ENCODE assay signal across 36 cellular contexts in genomic region chr13:84200971-84201370, GRCh38.
"Had no signal": no experiment of that assay in that cellular context is flagged by ENCODE, and none has a peak within 500 bp of the region (broad histone marks: within the 10 kb centered on the region; RNA-seq: fewer than 3 reads in every experiment).

No MANE protein-coding gene starts in this region.

- H3K27me3 ChIP-seq: ascending aorta, cardiac muscle cell had no signal

- H3K36me3 Mint-ChIP-seq: activated CD4-positive, alpha-beta memory T cell treated with anti-CD3 and anti-CD28 coated beads for 36 hours; activated naive CD4-positive, alpha-beta T cell treated with anti-CD3 and anti-CD28 coated beads, Interleukin-2, amount 10 ng/mL, durations not matched to agents 7 days and 5 days; activated naive CD4-positive, alpha-beta T cell treated with anti-CD3 and anti-CD28 coated beads, Interleukin-2, amount 50 U/mL, for 24 hours; activated naive CD8-positive, alpha-beta T cell; activated naive CD8-positive, alpha-beta T cell treated with anti-CD3 and anti-CD28 coated beads, Interleukin-2, amount 10 ng/mL, durations not matched to agents 7 days and 5 days; brain had no signal

- H3K36me3 ChIP-seq: ascending aorta, cardiac muscle cell had no signal

- FAIRE-seq: bronchial epithelial cell, TTC549 had no signal

- ATAC-seq: activated naive CD8-positive, alpha-beta T cell treated with anti-CD3 and anti-CD28 coated beads, Interleukin-2, amount 50 U/mL, for 24 hours; activated T-cell treated with anti-CD3 and anti-CD28 coated beads, Interleukin-2, amount 50 U/mL, for 72 hours; activated T-helper 17 cell treated with anti-CD3 and anti-CD28 coated beads, Interleukin-2, amount 50 U/mL, for 72 hours had no signal

- H3K4me1 Mint-ChIP-seq: activated B cell treated with CpG ODN at 0.5 μM for 24 hours; activated CD4-positive, alpha-beta T cell treated with anti-CD3 and anti-CD28 coated beads, Interleukin-2, amount 10 ng/mL, durations not matched to agents 24 days and 14 days; activated naive CD4-positive, alpha-beta T cell treated with anti-CD3 and anti-CD28 coated beads, Interleukin-2, amount 10 ng/mL, durations not matched to agents 7 days and 5 days; activated naive CD4-positive, alpha-beta T cell treated with anti-CD3 and anti-CD28 coated beads, Interleukin-2, amount 50 U/mL, for 24 hours; activated naive CD8-positive, alpha-beta T cell treated with anti-CD3 and anti-CD28 coated beads, Interleukin-2, amount 50 U/mL, for 24 hours; activated T-helper 17 cell treated with anti-CD3 and anti-CD28 coated beads, Interleukin-2, amount 50 U/mL, for 72 hours; brain; central memory CD8-positive, alpha-beta T cell had no signal

- H3K27ac Mint-ChIP-seq: activated B cell treated with CpG ODN at 0.5 μM for 24 hours; activated CD4-positive, alpha-beta memory T cell treated with anti-CD3 and anti-CD28 coated beads for 36 hours; activated CD4-positive, alpha-beta T cell treated with anti-CD3 and anti-CD28 coated beads, Interleukin-2, amount 10 ng/mL, durations not matched to agents 24 days and 14 days; activated naive CD4-positive, alpha-beta T cell treated with anti-CD3 and anti-CD28 coated beads, Interleukin-2, amount 10 ng/mL, durations not matched to agents 7 days and 5 days; activated naive CD4-positive, alpha-beta T cell treated with anti-CD3 and anti-CD28 coated beads, Interleukin-2, amount 50 U/mL, for 24 hours; activated naive CD8-positive, alpha-beta T cell; activated naive CD8-positive, alpha-beta T cell treated with anti-CD3 and anti-CD28 coated beads, Interleukin-2, amount 10 ng/mL, durations not matched to agents 7 days and 5 days; activated naive CD8-positive, alpha-beta T cell treated with anti-CD3 and anti-CD28 coated beads, Interleukin-2, amount 50 U/mL, for 24 hours; activated T-cell treated with anti-CD3 and anti-CD28 coated beads, Interleukin-2, amount 50 U/mL, for 72 hours; activated T-helper 1 cell treated with anti-CD3 and anti-CD28 coated beads, Interleukin-12 subunit alpha, Interleukin-12 subunit beta, Interleukin-2, Interleukin-4 antibody, amounts not matched to agents 30 ng/mL and 10 ng/mL and 1 ng/mL, durations not matched to agents 14 hours and 24 hours and 36 hours; activated T-helper 17 cell treated with anti-CD3 and anti-CD28 coated beads, Interleukin-2, amount 50 U/mL, for 72 hours; brain; T-helper 1 cell treated with Interleukin-12 subunit alpha and Interleukin-12 subunit beta and Interleukin-4 antibody, amounts not matched to agents 30 μg/mL and 1 μg/mL, for 36 hours; T-helper 2 cell treated with Interferon-gamma antibody and Interleukin-4, amounts not matched to agents 5 μg/mL and 100 μg/mL, for 36 hours had no signal

- H3K9me3 Mint-ChIP-seq: activated CD4-positive, alpha-beta memory T cell treated with anti-CD3 and anti-CD28 coated beads for 36 hours; activated CD4-positive, alpha-beta T cell treated with anti-CD3 and anti-CD28 coated beads, Interleukin-2, amount 10 ng/mL, durations not matched to agents 24 days and 14 days; activated naive CD4-positive, alpha-beta T cell treated with anti-CD3 and anti-CD28 coated beads, Interleukin-2, amount 10 ng/mL, durations not matched to agents 7 days and 5 days; activated naive CD4-positive, alpha-beta T cell treated with anti-CD3 and anti-CD28 coated beads, Interleukin-2, amount 50 U/mL, for 24 hours; activated naive CD8-positive, alpha-beta T cell treated with anti-CD3 and anti-CD28 coated beads, Interleukin-2, amount 10 ng/mL, durations not matched to agents 7 days and 5 days; activated naive CD8-positive, alpha-beta T cell treated with anti-CD3 and anti-CD28 coated beads, Interleukin-2, amount 50 U/mL, for 24 hours; brain; central memory CD8-positive, alpha-beta T cell; T-helper 2 cell treated with Interferon-gamma antibody and Interleukin-4, amounts not matched to agents 5 μg/mL and 100 μg/mL, for 36 hours had no signal

- H3K27ac ChIP-seq: ascending aorta, cardiac muscle cell, VCaP had no signal

- H3K4me3 Mint-ChIP-seq: activated B cell treated with CpG ODN at 0.5 μM for 24 hours; activated CD4-positive, alpha-beta memory T cell treated with anti-CD3 and anti-CD28 coated beads for 36 hours; activated CD4-positive, alpha-beta T cell treated with anti-CD3 and anti-CD28 coated beads, Interleukin-2, amount 10 ng/mL, durations not matched to agents 24 days and 14 days; activated naive CD4-positive, alpha-beta T cell treated with anti-CD3 and anti-CD28 coated beads, Interleukin-2, amount 10 ng/mL, durations not matched to agents 7 days and 5 days; activated naive CD4-positive, alpha-beta T cell treated with anti-CD3 and anti-CD28 coated beads, Interleukin-2, amount 50 U/mL, for 24 hours; activated naive CD8-positive, alpha-beta T cell; activated naive CD8-positive, alpha-beta T cell treated with anti-CD3 and anti-CD28 coated beads, Interleukin-2, amount 10 ng/mL, durations not matched to agents 7 days and 5 days; activated naive CD8-positive, alpha-beta T cell treated with anti-CD3 and anti-CD28 coated beads, Interleukin-2, amount 50 U/mL, for 24 hours; activated T-cell treated with anti-CD3 and anti-CD28 coated beads, Interleukin-2, amount 50 U/mL, for 4 hours; activated T-cell treated with anti-CD3 and anti-CD28 coated beads, Interleukin-2, amount 50 U/mL, for 72 hours; activated T-helper 1 cell treated with anti-CD3 and anti-CD28 coated beads, Interleukin-12 subunit alpha, Interleukin-12 subunit beta, Interleukin-2, Interleukin-4 antibody, amounts not matched to agents 30 ng/mL and 10 ng/mL and 1 ng/mL, durations not matched to agents 14 hours and 24 hours and 36 hours; activated T-helper 17 cell treated with anti-CD3 and anti-CD28 coated beads, Interleukin-2, amount 50 U/mL, for 72 hours; brain; central memory CD8-positive, alpha-beta T cell; T-helper 1 cell treated with Interleukin-12 subunit alpha and Interleukin-12 subunit beta and Interleukin-4 antibody, amounts not matched to agents 30 μg/mL and 1 μg/mL, for 36 hours; T-helper 2 cell treated with Interferon-gamma antibody and Interleukin-4, amounts not matched to agents 5 μg/mL and 100 μg/mL, for 36 hours had no signal

- H3K4me3 ChIP-seq: ascending aorta, cardiac muscle cell had no signal

- DNase-seq: activated B cell treated with CpG ODN at 0.5 μM for 24 hours; activated CD4-positive, alpha-beta memory T cell treated with anti-CD3 and anti-CD28 coated beads for 36 hours; activated CD4-positive, alpha-beta T cell treated with anti-CD3 and anti-CD28 coated beads for 4 hours; activated CD4-positive, alpha-beta T cell treated with anti-CD3 and anti-CD28 coated beads, Interleukin-2, amount 10 ng/mL, durations not matched to agents 24 days and 14 days; activated CD4-positive, alpha-beta T cell treated with anti-CD3 and anti-CD28 coated beads, Interleukin-2, amount 50 U/mL, for 1 hour; activated CD4-positive, alpha-beta T cell treated with anti-CD3 and anti-CD28 coated beads, Interleukin-2, amount 50 U/mL, for 4 hours; activated CD4-positive, CD25-positive, alpha-beta regulatory T cell treated with anti-CD3 and anti-CD28 coated beads, Interleukin-2, amount 50 U/mL, for 72 hours; activated CD8-positive, alpha-beta memory T cell treated with anti-CD3 and anti-CD28 coated beads, Interleukin-2, amount 50 U/mL, for 4 hours; activated gamma-delta T cell; activated naive CD4-positive, alpha-beta T cell treated with anti-CD3 and anti-CD28 coated beads, Interleukin-2, amount 10 ng/mL, durations not matched to agents 7 days and 5 days; activated naive CD4-positive, alpha-beta T cell treated with Interleukin-2 at 50 U/mL for 16 hours; activated naive CD8-positive, alpha-beta T cell treated with anti-CD3 and anti-CD28 coated beads, Interleukin-2, amount 10 ng/mL, durations not matched to agents 7 days and 5 days; activated naive CD8-positive, alpha-beta T cell treated with anti-CD3 and anti-CD28 coated beads, Interleukin-2, amount 50 U/mL, for 24 hours; activated T-cell treated with anti-CD3 and anti-CD28 coated beads for 4 hours; activated T-cell treated with anti-CD3 and anti-CD28 coated beads, Interleukin-2, amount 50 U/mL, for 1 hour; activated T-cell treated with anti-CD3 and anti-CD28 coated beads, Interleukin-2, amount 50 U/mL, for 4 hours; activated T-cell treated with anti-CD3 and anti-CD28 coated beads, Interleukin-2, amount 50 U/mL, for 72 hours; amygdala; anterior cingulate cortex; caudate nucleus; cerebellar nuclear complex; SW 1271; T-helper 9 cell had no signal

- H3K27me3 Mint-ChIP-seq: activated B cell treated with CpG ODN at 0.5 μM for 24 hours; activated CD4-positive, alpha-beta memory T cell treated with anti-CD3 and anti-CD28 coated beads for 36 hours; activated CD4-positive, alpha-beta T cell treated with anti-CD3 and anti-CD28 coated beads, Interleukin-2, amount 10 ng/mL, durations not matched to agents 24 days and 14 days; activated naive CD4-positive, alpha-beta T cell treated with anti-CD3 and anti-CD28 coated beads, Interleukin-2, amount 10 ng/mL, durations not matched to agents 7 days and 5 days; activated naive CD4-positive, alpha-beta T cell treated with anti-CD3 and anti-CD28 coated beads, Interleukin-2, amount 50 U/mL, for 24 hours; activated naive CD8-positive, alpha-beta T cell; activated naive CD8-positive, alpha-beta T cell treated with anti-CD3 and anti-CD28 coated beads, Interleukin-2, amount 50 U/mL, for 24 hours; activated T-helper 17 cell treated with anti-CD3 and anti-CD28 coated beads, Interleukin-2, amount 50 U/mL, for 72 hours; central memory CD8-positive, alpha-beta T cell had no signal

- H3K4me1 ChIP-seq: ascending aorta had no signal
